In the genomic region with DNA sequence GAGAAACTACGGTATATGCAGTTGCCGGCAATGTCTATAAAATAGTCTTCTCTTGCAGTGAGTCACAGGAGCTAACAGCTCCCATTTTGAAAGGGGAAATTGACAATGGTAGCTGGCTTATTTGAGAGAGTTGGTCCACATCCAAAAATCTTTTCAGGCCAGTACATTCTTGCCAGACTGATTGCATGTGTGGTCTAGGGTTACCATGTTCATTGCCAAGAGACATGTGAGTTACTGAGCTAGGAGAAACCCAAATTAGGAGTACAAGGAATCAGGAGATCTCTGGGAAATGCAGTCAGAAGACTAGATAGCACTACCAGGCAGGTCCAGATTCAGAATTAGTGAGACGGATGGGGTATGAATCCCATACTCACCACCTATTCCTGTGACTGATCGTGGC, we compare ENCODE assay signal across 10 cellular contexts.
A peak's percentile ranks its signal among the peaks of the same experiment; 100 is the strongest.
DNase-seq lines count a peak whose midpoint lies in the region; TF ChIP-seq lines count a peak whose summit lies in the region.
"Had no signal": no experiment of that assay in that cellular context is flagged by ENCODE, and none has a peak within 500 bp of the region (broad histone marks: within the 10 kb centered on the region; RNA-seq: fewer than 3 reads in every experiment).

No MANE protein-coding gene starts in this region.

- H3K36me3 ChIP-seq in prostate gland (no peaks in the 10 kb centered on the region), tibial artery (no peaks in the 10 kb centered on the region)

- no peak overlapping the region for H3K4me3 ChIP-seq in prostate gland
- no peak overlapping the region for H3K4me3 ChIP-seq in tibial artery

- H3K9me3 ChIP-seq in prostate gland (no peaks in the 10 kb centered on the region), tibial artery (no peaks in the 10 kb centered on the region)

- in situ Hi-C loops in GM13977 (cut with MboI; ENCODE audit: low pct_unique_long_range_greater_than_20kb, low sequenced_read_pairs, unreplicated experiment) = no loop called here

- peak; percentile 27 for DNase-seq in EL
- DNase-seq in NCI-H2029 treated with DMSO at 0.1 percent for 48 hours (lab: John Stamatoyannopoulos, UW) = peak; percentile 34
- DNase-seq in cerebellar cortex (ENCODE audit: low spot score) = peak; percentile 60
- DNase-seq in prostate gland (ENCODE audit: low spot score) = peak; percentile 42
- DNase-seq in A172 (ENCODE audit: low spot score) = no peak
- no peak for DNase-seq in GM13977 (ENCODE audit: low spot score)
- no peak for DNase-seq in NCI-H510A (lab: John Stamatoyannopoulos, UW)
- DNase-seq in tibial artery = no peak
- DNase-seq: activated naive CD4-positive, alpha-beta T cell treated with anti-CD3 and anti-CD28 coated beads, Interleukin-2, amount 10 ng/mL, durations not matched to agents 7 days and 5 days; left colon had no signal

- TF ChIP-seq CTCF in prostate gland (IDR thresholded peaks at IDR 0.05) (no peak), GM13977 (IDR thresholded peaks at IDR 0.05; ENCODE audit: extremely low read depth, insufficient read depth, missing control alignments) (no peak), tibial artery (IDR thresholded peaks at IDR 0.05) (no peak)

- H3K4me1 ChIP-seq in prostate gland (replicated peaks) = no peaks in the 10 kb centered on the region
- H3K4me1 ChIP-seq in tibial artery = no peaks in the 10 kb centered on the region

- H3K27me3 ChIP-seq in prostate gland (replicated peaks; ENCODE audit: insufficient read depth) = no peaks in the 10 kb centered on the region
- no peaks in the 10 kb centered on the region for H3K27me3 ChIP-seq in tibial artery

- intact Hi-C loops in prostate gland (cut with DNase I) (no loop called here), tibial artery (cut with DNase I; ENCODE audit: low total_unique reads) (no loop called here)

- no peak for TF ChIP-seq POLR2A in prostate gland (IDR thresholded peaks at IDR 0.05)

- H3K27ac ChIP-seq in prostate gland (no peak overlapping the region), tibial artery (no peak overlapping the region)

- 49% methylated on average over 4 of the region's 4 CpGs for WGBS in prostate gland

Comparison
In these comparisons a context has a peak if more than half of its experiments do, and no peak if none do; other contexts are left out.
1. DNase-seq: peak in EL (single experiment), NCI-H2029 treated with DMSO at 0.1 percent for 48 hours (single experiment), cerebellar cortex (single experiment) and prostate gland (single experiment); none in A172 (single experiment), GM13977 (single experiment), NCI-H510A (single experiment) and tibial artery (0 of 2).